8 cellular contexts compared by ENCODE assay signal in genomic region chr6:41705996-41706835, GRCh38. TPM values are rescaled to one million over a fixed set of nuclear protein-coding genes. Genes with fewer than 3 reads are reported as not detected.
DNase-seq lines count a peak whose midpoint lies in the region; ATAC-seq and TF ChIP-seq lines count a peak whose summit lies in the region.

No MANE protein-coding gene starts in this region.

- no CpG with 5 or more reads among the region's 15 CpGs for WGBS in trophoblast cell (ENCODE audit: extremely low coverage, insufficient coverage, insufficient read length)

- ATAC-seq in GM19043 (IDR thresholded peaks at IDR 0.05; ENCODE audit: low read depth, unreplicated experiment) (peak; percentile 55), HG03139 (IDR thresholded peaks at IDR 0.05; ENCODE audit: unreplicated experiment) (peak; percentile 60)

- H3K36me3 ChIP-seq in PC-9 (ENCODE audit: low read depth) (no peaks in the 10 kb centered on the region), trophoblast cell (ENCODE audit: control insufficient read depth in 1 of 2, insufficient read depth in 2 of 2, low read length in 2 of 2) (no peaks in the 10 kb centered on the region), vagina (no peaks in the 10 kb centered on the region)

- H2AK5ac ChIP-seq in trophoblast cell (ENCODE audit: low read length) = no peak overlapping the region

- H3K9me3 ChIP-seq in PC-9 (ENCODE audit: insufficient read depth, low read depth) (no peaks in the 10 kb centered on the region), trophoblast cell (ENCODE audit: insufficient read depth, low read depth, low read length) (no peaks in the 10 kb centered on the region), vagina (no peaks in the 10 kb centered on the region)

- H3K79me2 ChIP-seq in PC-9 (ENCODE audit: low read depth) (no peaks in the 10 kb centered on the region), trophoblast cell (ENCODE audit: control insufficient read depth, insufficient read depth, low read length, poor library complexity) (no peaks in the 10 kb centered on the region)

- POLR2A ChIA-PET in PC-9 (lab: Charles Lee; ENCODE audit: unreplicated experiment) = interaction anchor here (0.6 kb wide), 1 partner anchor 125 kb away, joined by 4 read pairs; no protein-coding TSS in a partner anchor

- H3K4me3 ChIP-seq in PC-9 (no peak overlapping the region), trophoblast cell (ENCODE audit: low read depth, low read length) (no peak overlapping the region), vagina (peak overlapping the region in 1 of 2 donors; percentile 13)

- no peak overlapping the region for H3K27ac ChIP-seq in PC-9
- H3K27ac ChIP-seq in trophoblast cell (ENCODE audit: low read depth, low read length) = no peak overlapping the region
- H3K27ac ChIP-seq in vagina = peak overlapping the region; percentile 71

- CTCF ChIA-PET in PC-9 (lab: Charles Lee) = interaction anchor here (0.6 kb wide), 2 partner anchors 20 to 28 kb away, joined by 3 read pairs; no protein-coding TSS in a partner anchor

- no peak overlapping the region for H4K91ac ChIP-seq in trophoblast cell (ENCODE audit: low read depth, low read length)

- H4K8ac ChIP-seq in trophoblast cell (ENCODE audit: low read depth, low read length) = no peak overlapping the region

- peak; percentile 92 for DNase-seq in CD1c-positive myeloid dendritic cell (ENCODE audit: extremely low spot score)
- peak in 1 of 2 experiments; percentile 53 for DNase-seq in PC-9
- peak; percentile 81 for DNase-seq in activated naive CD4-positive, alpha-beta T cell treated with Interleukin-2 at 50 U/mL for 16 hours
- DNase-seq in globus pallidus (ENCODE audit: low spot score) = peak; percentile 93
- peak in 1 of 2 donors; percentile 34 for DNase-seq in trophoblast cell
- no peak for DNase-seq in vagina (ENCODE audit: extremely low spot score in 2 of 2)

- peak overlapping the region; percentile 8 for H3K9ac ChIP-seq in trophoblast cell (ENCODE audit: low read length)

- no peaks in the 10 kb centered on the region for H3K4me1 ChIP-seq in PC-9 (replicated peaks; ENCODE audit: insufficient read depth)
- H3K4me1 ChIP-seq in trophoblast cell (ENCODE audit: control insufficient read depth in 1 of 2, insufficient read depth in 2 of 2, low read length in 2 of 2) = peaks cover 0 to 3% of the 10 kb centered on the region in 2 experiments
- peaks cover 45% of the 10 kb centered on the region for H3K4me1 ChIP-seq in vagina

- no TSS peak for BruUV-seq in PC-9 (replicated peaks; lab: Mats Ljungman, UMichigan)

- H2BK12ac ChIP-seq in trophoblast cell (ENCODE audit: low read length) = no peak overlapping the region

- no peak overlapping the region for H2AFZ ChIP-seq in PC-9
- H2AFZ ChIP-seq in trophoblast cell (ENCODE audit: insufficient read depth, low read length, poor library complexity) = no peak overlapping the region

- H4K20me1 ChIP-seq in PC-9 (ENCODE audit: insufficient read depth) = no peaks in the 10 kb centered on the region

- H3K27me3 ChIP-seq in PC-9 (ENCODE audit: insufficient read depth, low read depth) = no peaks in the 10 kb centered on the region
- H3K27me3 ChIP-seq in trophoblast cell (ENCODE audit: insufficient read depth, low read length) = no peaks in the 10 kb centered on the region
- no peaks in the 10 kb centered on the region for H3K27me3 ChIP-seq in vagina

- H3K23ac ChIP-seq in trophoblast cell (ENCODE audit: low read length) = no peak overlapping the region

- no peak overlapping the region for H2BK5ac ChIP-seq in trophoblast cell (ENCODE audit: low read depth, low read length, poor library complexity)

- H3K4ac ChIP-seq in trophoblast cell (ENCODE audit: low read depth, low read length) = peak overlapping the region; percentile 0

- no peak overlapping the region for H2BK120ac ChIP-seq in trophoblast cell (ENCODE audit: insufficient read depth, low read length, poor library complexity)

- H3F3A ChIP-seq in PC-9 (ENCODE audit: insufficient read depth, low read depth) = no peaks in the 10 kb centered on the region; the same call in 1 of the 2 replicates

- no peak for TF ChIP-seq POLR2A in vagina (IDR thresholded peaks at IDR 0.05)

- intact Hi-C loops in PC-9 (cut with micrococcal nuclease; ENCODE audit: unreplicated experiment) (loop anchor here (1.0 kb wide), 1 partner anchor 70 kb away; no protein-coding TSS in a partner anchor), vagina (cut with DNase I) (no loop called here)

- peak; percentile 66 for TF ChIP-seq CTCF in PC-9 (conservative IDR thresholded peaks at IDR 0.05)
- TF ChIP-seq CTCF in vagina (IDR thresholded peaks at IDR 0.05) = peak in 1 of 3 experiments; percentile 54

- no peaks in the 10 kb centered on the region for H3K79me1 ChIP-seq in trophoblast cell (ENCODE audit: low read length)

- H3K14ac ChIP-seq in trophoblast cell (ENCODE audit: low read length) = no peak overlapping the region

- no peaks in the 10 kb centered on the region; the same call in 1 of the 2 replicates for H3K9me2 ChIP-seq in PC-9 (ENCODE audit: insufficient read depth)

- H3K18ac ChIP-seq in trophoblast cell (ENCODE audit: low read length) = no peak overlapping the region

- H4K12ac ChIP-seq in trophoblast cell (ENCODE audit: low read depth, low read length) = no peak overlapping the region

- H3K4me2 ChIP-seq in PC-9 (no peak overlapping the region), trophoblast cell (ENCODE audit: low read length) (no peak overlapping the region)

RNA-seq across cellular contexts. Expression of gene TFEB, which starts 29.2 kb away (rescaled TPM):
- 7.3 and 8.6 TPM in 2 replicates for total RNA-seq in PC-9 (2021)
- 25.4 and 27.9 TPM in 2 replicates for polyA plus RNA-seq in trophoblast cell (2013)
- total RNA-seq in vagina = 37.8 TPM

RNA-seq across cellular contexts. Expression of gene PGC, which starts 41.0 kb away (rescaled TPM):
- total RNA-seq in PC-9 (2021) (not detected in 2 replicates), vagina (3.4 TPM)
- 14.2 and 17.6 TPM in 2 replicates for polyA plus RNA-seq in trophoblast cell (2013)

Comparison
In these comparisons a context has a peak if more than half of its experiments do, and no peak if none do; other contexts are left out.
1. DNase-seq: peak in CD1c-positive myeloid dendritic cell (single experiment), activated naive CD4-positive, alpha-beta T cell treated with Interleukin-2 at 50 U/mL for 16 hours (single experiment) and globus pallidus (single experiment); none in vagina (0 of 2).